8 cellular contexts compared by ENCODE assay signal in genomic region chr20:63657260-63657936, GRCh38. TPM values are rescaled to one million over a fixed set of nuclear protein-coding genes. Genes with fewer than 3 reads are reported as not detected.
DNase-seq lines count a peak whose midpoint lies in the region; ATAC-seq and TF ChIP-seq lines count a peak whose summit lies in the region.

No MANE protein-coding gene starts in this region.

- CTCF ChIA-PET in Calu3 (lab: Charles Lee): interaction anchor here (1.1 kb wide), 2 partner anchors 50 to 113 kb away, joined by 3 to 6 read pairs; partner anchors contain the start of genes ARFRP1 and ZGPAT

- H3K4me1 ChIP-seq in ascending aorta (peaks cover 14 to 20% of the 10 kb centered on the region in 2 donors), lower lobe of right lung (peaks cover 33% of the 10 kb centered on the region), vagina (peaks cover 33% of the 10 kb centered on the region)

- no peaks in the 10 kb centered on the region for H3K9me3 Mint-ChIP-seq in Calu3 (ENCODE audit: low read depth, unreplicated experiment)

- no peak for TF ChIP-seq CTCF in Calu3 (IDR thresholded peaks at IDR 0.05; ENCODE audit: unreplicated experiment)
- no peak for TF ChIP-seq CTCF in ascending aorta (IDR thresholded peaks at IDR 0.05)
- no peak for TF ChIP-seq CTCF in lower lobe of right lung (IDR thresholded peaks at IDR 0.05)
- no peak for TF ChIP-seq CTCF in vagina (IDR thresholded peaks at IDR 0.05)
- TF ChIP-seq CTCF in GM13976 (IDR thresholded peaks at IDR 0.05; ENCODE audit: borderline replicate concordance, control extremely low read depth, extremely low read depth, insufficient read depth, missing control alignments): no peak

- peak overlapping the region; percentile 67 to 83 for H3K4me3 ChIP-seq in ascending aorta
- H3K4me3 ChIP-seq in lower lobe of right lung: peak overlapping the region; percentile 91
- peak overlapping the region; percentile 81 to 84 for H3K4me3 ChIP-seq in vagina

- peaks cover 31% of the 10 kb centered on the region for H3K36me3 Mint-ChIP-seq in Calu3 (ENCODE audit: insufficient read depth, unreplicated experiment)

- H3K36me3 ChIP-seq in ascending aorta (peaks cover 7 to 17% of the 10 kb centered on the region in 2 donors), lower lobe of right lung (peaks cover 15% of the 10 kb centered on the region), vagina (peaks cover 0 to 13% of the 10 kb centered on the region in 2 donors)

- H3K27ac ChIP-seq in ascending aorta (peak overlapping the region; percentile 78 to 88), lower lobe of right lung (peak overlapping the region; percentile 85), vagina (peak overlapping the region; percentile 85)

- ATAC-seq in HG03175 (IDR thresholded peaks at IDR 0.05; ENCODE audit: unreplicated experiment) (peak; percentile 4), lower lobe of right lung (no peak), GM18520 (IDR thresholded peaks at IDR 0.05; ENCODE audit: unreplicated experiment) (no peak)

- peaks cover 35% of the 10 kb centered on the region for H3K4me1 Mint-ChIP-seq in Calu3 (ENCODE audit: low read depth, unreplicated experiment)

- in situ Hi-C loops in GM13976 (cut with MboI; ENCODE audit: low sequenced_read_pairs, unreplicated experiment): no loop called here

- intact Hi-C loops in Calu3 (cut with micrococcal nuclease; ENCODE audit: unreplicated experiment): no loop called here
- intact Hi-C loops in ascending aorta (cut with DNase I): loop anchor here (5.0 kb wide), 1 partner anchor 80 kb away; the partner anchor contains the start of genes LIME1 and SLC2A4RG
- intact Hi-C loops in lower lobe of right lung (cut with DNase I): no loop called here
- intact Hi-C loops in vagina (cut with DNase I): no loop called here

- H3K9me3 ChIP-seq in ascending aorta (no peaks in the 10 kb centered on the region), lower lobe of right lung (no peaks in the 10 kb centered on the region), vagina (no peaks in the 10 kb centered on the region)

- no TSS peak for BruUV-seq in Calu3 (replicated peaks; lab: Mats Ljungman, UMichigan)

- DNase-seq in Calu3 (no peak), ascending aorta (ENCODE audit: low spot score in 2 of 2) (no peak), lower lobe of right lung (peak; percentile 49), vagina (ENCODE audit: extremely low spot score in 2 of 2) (no peak), GM13976 (ENCODE audit: low spot score) (no peak)
- DNase-seq in stimulated activated CD4-positive, alpha-beta T cell treated with anti-CD3 and anti-CD28 coated beads, Interleukin-4, amount 100 ng/mL, for 1 hour: no peak

- peaks cover 30% of the 10 kb centered on the region for H3K27me3 Mint-ChIP-seq in Calu3 (ENCODE audit: unreplicated experiment)

- H3K27me3 ChIP-seq in ascending aorta (no peaks in the 10 kb centered on the region), lower lobe of right lung (ENCODE audit: low read depth) (peaks cover 3% of the 10 kb centered on the region), vagina (no peaks in the 10 kb centered on the region)

- peak overlapping the region; percentile 93 for H3K4me3 Mint-ChIP-seq in Calu3 (ENCODE audit: low read depth, unreplicated experiment)

- no peak for TF ChIP-seq POLR2A in vagina (IDR thresholded peaks at IDR 0.05)

- H3K27ac Mint-ChIP-seq in Calu3 (ENCODE audit: unreplicated experiment): peak overlapping the region; percentile 73

RNA-seq across cellular contexts. Expression of gene RTEL1, which starts 0.7 kb away (rescaled TPM):
- total RNA-seq in Calu3 (2022): 39.1 and 39.8 TPM in 2 replicates
- 80.6 TPM for total RNA-seq in ascending aorta
- 23.8 TPM for total RNA-seq in lower lobe of right lung
- 17.7 TPM for total RNA-seq in vagina

RNA-seq across cellular contexts. Expression of gene STMN3, which starts 4.2 kb away (rescaled TPM):
- 2.0 and 2.3 TPM in 2 replicates for total RNA-seq in Calu3 (2022)
- total RNA-seq in ascending aorta: 37.0 TPM
- total RNA-seq in lower lobe of right lung: 12.1 TPM
- 14.7 TPM for total RNA-seq in vagina

RNA-seq across cellular contexts. Expression of gene GMEB2, which starts 30.5 kb away (rescaled TPM):
- total RNA-seq in Calu3 (2022) (18.6 and 18.8 TPM in 2 replicates), ascending aorta (14.0 TPM), lower lobe of right lung (9.7 TPM), vagina (11.3 TPM)

RNA-seq across cellular contexts. Expression of gene TNFRSF6B, which starts 39.1 kb away (rescaled TPM):
- not detected in 2 replicates for total RNA-seq in Calu3 (2022)
- 119 TPM for total RNA-seq in ascending aorta
- total RNA-seq in lower lobe of right lung: 5.3 TPM
- total RNA-seq in vagina: 16.7 TPM

RNA-seq across cellular contexts. Expression of gene ARFRP1, which starts 50.4 kb away (rescaled TPM):
- total RNA-seq in Calu3 (2022) (74.0 and 85.1 TPM in 2 replicates), ascending aorta (50.8 TPM), lower lobe of right lung (44.3 TPM), vagina (30.9 TPM)
